19 cellular contexts compared by ENCODE assay signal in the genomic region with DNA sequence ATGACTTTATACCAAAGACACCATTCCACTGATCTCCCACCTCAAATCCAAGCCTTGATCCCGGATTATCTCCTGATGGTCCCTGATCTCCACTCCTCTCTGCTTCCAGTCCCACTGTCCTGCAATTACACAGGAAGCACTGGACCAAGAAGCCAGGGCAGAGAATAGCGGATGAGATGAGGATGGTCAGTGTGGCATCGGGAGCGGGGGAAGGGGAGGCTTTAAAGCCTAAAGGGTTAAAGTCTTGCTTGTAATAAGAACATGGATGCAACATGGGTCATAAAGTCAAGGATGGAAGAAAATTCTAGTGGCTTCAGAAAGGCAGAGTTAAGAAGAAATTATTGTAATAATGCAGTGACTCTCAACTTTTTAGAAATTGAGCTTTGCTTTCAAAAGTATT.
"Had no signal": no experiment of that assay in that cellular context is flagged by ENCODE, and none has a peak within 500 bp of the region (broad histone marks: within the 10 kb centered on the region; RNA-seq: fewer than 3 reads in every experiment).

No MANE protein-coding gene starts in this region.

- H3K27ac Mint-ChIP-seq: IgD-negative memory B cell, T-cell had no signal

- H3K4me3 ChIP-seq: K562 had no signal

- H3K4me1 Mint-ChIP-seq: IgD-negative memory B cell, T-cell had no signal

- H3K9me3 Mint-ChIP-seq: IgD-negative memory B cell, T-cell had no signal

- H3K4me2 ChIP-seq: KMS-11, SK-N-SH had no signal

- H3K4me3 Mint-ChIP-seq: IgD-negative memory B cell, T-cell had no signal

- DNase-seq: Kasumi-1, MM.1S, NCI-H1092 treated with DMSO at 0.1 percent for 48 hours, NCI-H187, NCI-H2081 treated with DMSO at 0.1 percent for 48 hours, NCI-H2171, NCI-H226, NCI-H446, NCI-H510A, NCI-H524 treated with DMSO at 0.1 percent for 48 hours, SHP77, SW 1271, T-cell had no signal

- ATAC-seq: Panc1, T-cell had no signal

- H3K9ac ChIP-seq: KMS-11, SK-N-SH had no signal

- H3K9me3 ChIP-seq: SK-N-SH had no signal

- H3K36me3 Mint-ChIP-seq: IgD-negative memory B cell, T-cell had no signal

- H3K27ac ChIP-seq: KMS-11, RWPE1 had no signal
